In the genomic region with DNA sequence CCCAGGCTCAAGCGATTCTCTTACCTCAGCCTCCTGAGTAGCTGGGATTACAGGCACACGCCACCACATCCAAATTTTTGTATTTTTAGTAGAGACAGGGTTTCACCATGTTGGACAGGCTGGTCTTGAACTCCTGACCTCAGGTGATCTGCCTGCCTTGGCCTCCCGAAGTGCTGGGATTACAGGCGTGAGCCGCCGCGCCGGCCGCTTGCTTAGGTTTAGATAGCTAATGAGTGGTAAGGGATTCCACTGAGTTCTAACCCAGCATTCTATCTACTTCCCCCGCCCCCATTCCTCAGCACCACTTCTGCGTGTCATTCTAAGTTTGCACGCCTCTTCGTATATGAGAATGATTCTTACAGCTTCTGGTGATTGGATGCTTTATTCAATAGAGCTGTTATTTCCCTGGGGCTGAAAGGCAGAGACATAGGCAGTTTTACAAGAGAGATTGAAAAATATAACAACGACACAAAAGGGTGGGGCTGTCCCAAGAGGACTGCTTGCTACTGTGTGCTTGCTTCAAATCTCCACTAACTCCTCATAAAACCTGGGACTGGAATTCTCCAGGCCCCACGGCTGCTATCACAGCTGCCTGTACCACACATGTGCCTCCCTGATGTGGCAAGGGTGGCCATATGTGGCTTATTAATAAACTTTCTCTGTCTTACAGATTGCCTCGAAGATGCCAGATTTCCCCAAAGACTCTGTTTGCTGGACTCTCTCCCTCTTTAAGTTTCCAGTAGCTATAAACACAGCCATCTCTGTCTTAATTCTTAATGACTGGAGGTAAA, we compare ENCODE assay signal across 25 cellular contexts.
"Had no signal": no experiment of that assay in that cellular context is flagged by ENCODE, and none has a peak within 500 bp of the region (broad histone marks: within the 10 kb centered on the region; RNA-seq: fewer than 3 reads in every experiment).

No MANE protein-coding gene starts in this region.

- H3K27me3 ChIP-seq: brain microvascular endothelial cell, cardiac muscle cell had no signal

- H3K27ac ChIP-seq: brain microvascular endothelial cell, cardiac muscle cell, PC-9, VCaP had no signal

- DNase-seq: activated CD4-positive, alpha-beta memory T cell treated with anti-CD3 and anti-CD28 coated beads, Interleukin-2, amount 10 ng/mL, durations not matched to agents 7 days and 5 days; activated CD4-positive, alpha-beta T cell treated with anti-CD3 and anti-CD28 coated beads for 36 hours; activated CD4-positive, alpha-beta T cell treated with anti-CD3 and anti-CD28 coated beads, Interleukin-2, amount 50 U/mL, for 1 hour; activated gamma-delta T cell; activated naive CD4-positive, alpha-beta T cell treated with anti-CD3 and anti-CD28 coated beads for 36 hours; activated naive CD8-positive, alpha-beta T cell treated with anti-CD3 and anti-CD28 coated beads for 36 hours; activated T-cell treated with anti-CD3 and anti-CD28 coated beads for 4 hours; activated T-cell treated with anti-CD3 and anti-CD28 coated beads, Interleukin-2, amount 50 U/mL, for 48 hours; brain microvascular endothelial cell; Karpas-422; MM.1S; NCI-H1105; NCI-H1436; NCI-H1694 treated with DMSO at 0.1 percent for 48 hours; NCI-H2029 treated with DMSO at 0.1 percent for 48 hours; NCI-H345; NCI-H510A; NCI-H526 treated with DMSO at 0.1 percent for 48 hours; PC-9; SIG-M5; T-cell; T-helper 2 cell had no signal

- H3K4me3 ChIP-seq: cardiac muscle cell, PC-9 had no signal

- ATAC-seq: activated CD4-positive, alpha-beta T cell treated with anti-CD3 and anti-CD28 coated beads for 36 hours; activated T-helper 17 cell treated with anti-CD3 and anti-CD28 coated beads, Interleukin-2, amount 50 U/mL, for 72 hours; T-cell had no signal

- H3K36me3 ChIP-seq: brain microvascular endothelial cell, cardiac muscle cell had no signal
